1 cellular context compared by ENCODE assay signal in genomic region chr1:247211339-247211738, GRCh38.
TF ChIP-seq lines count a peak whose summit lies in the region.

No MANE protein-coding gene starts in this region.

TF ChIP-seq in IMR-90, 13 proteins besides CTCF, POLR2A, EP300 and RAD21 (continued from another document):
- TF ChIP-seq USF2 (IDR thresholded peaks at IDR 0.05; ENCODE audit: low read depth, low read length) (no peak), SMC3 (IDR thresholded peaks at IDR 0.05; ENCODE audit: low read depth, low read length) (no peak), BHLHE40 (IDR thresholded peaks at IDR 0.05; ENCODE audit: low read depth, low read length) (no peak), CEBPB (IDR thresholded peaks at IDR 0.05; ENCODE audit: low read depth, low read length) (no peak), MXI1 (IDR thresholded peaks at IDR 0.05; ENCODE audit: borderline replicate concordance, low read depth, low read length) (no peak), NFE2L2 (IDR thresholded peaks at IDR 0.05; ENCODE audit: low read depth, low read length) (no peak), MAFK (IDR thresholded peaks at IDR 0.05; ENCODE audit: low read depth, low read length) (no peak), CHD1 (IDR thresholded peaks at IDR 0.05; ENCODE audit: low read depth, low read length) (no peak), FOS (IDR thresholded peaks at IDR 0.05; ENCODE audit: low read depth, low read length) (no peak)
